15 cellular contexts compared by ENCODE assay signal in genomic region chr3:181329024-181329423, GRCh38.
DNase-seq lines count a peak whose midpoint lies in the region; ATAC-seq, FAIRE-seq and TF ChIP-seq lines count a peak whose summit lies in the region.
"Had no signal": no experiment of that assay in that cellular context is flagged by ENCODE, and none has a peak within 500 bp of the region (broad histone marks: within the 10 kb centered on the region; RNA-seq: fewer than 3 reads in every experiment).

No MANE protein-coding gene starts in this region.

- no peaks in the 10 kb centered on the region for H3K36me3 ChIP-seq in adrenal gland (replicated peaks in 1 of 2)
- H3K36me3 ChIP-seq: left lung, spleen had no signal

- no peak overlapping the region for H3K27ac ChIP-seq in adrenal gland
- H3K27ac ChIP-seq: body of pancreas, left lung, spleen had no signal

- no peak for TF ChIP-seq POLR2A in adrenal gland (IDR thresholded peaks at IDR 0.05)

- FAIRE-seq in frontal cortex (lab: Jason Lieb, UNC): no peak
- FAIRE-seq: K562 had no signal

- H3K27me3 ChIP-seq in adrenal gland: no peaks in the 10 kb centered on the region
- H3K27me3 ChIP-seq: body of pancreas, left lung had no signal

- ATAC-seq in omental fat pad (ENCODE audit: low FRiP score): no peak
- ATAC-seq: body of pancreas, K562, left lung had no signal

- no peak overlapping the region for H3K4me3 ChIP-seq in adrenal gland
- H3K4me3 ChIP-seq: body of pancreas, K562, left lung, spleen had no signal

- TF ChIP-seq CTCF in omental fat pad (IDR thresholded peaks at IDR 0.05) (no peak), adrenal gland (IDR thresholded peaks at IDR 0.05) (no peak)

- H3K4me1 ChIP-seq in adrenal gland (replicated peaks in 1 of 2): peaks cover 0 to 14% of the 10 kb centered on the region in 2 donors
- H3K4me1 ChIP-seq: body of pancreas, left lung, spleen had no signal

- no peaks in the 10 kb centered on the region for H3K9me3 ChIP-seq in adrenal gland (replicated peaks in 1 of 3)
- H3K9me3 ChIP-seq: body of pancreas, left lung, spleen had no signal

- WGBS in adrenal gland, 4 donors: 60 to 71% (median 69%) methylated on average over 2 of the region's 2 CpGs

- DNase-seq in DMS153 treated with DMSO at 0.1 percent for 48 hours (lab: John Stamatoyannopoulos, UW; ENCODE audit: unreplicated experiment) (peak; percentile 76), NCI-H1105 treated with DMSO at 0.1 percent for 48 hours (lab: John Stamatoyannopoulos, UW) (peak; percentile 99), NCI-H2196 (lab: John Stamatoyannopoulos, UW; ENCODE audit: unreplicated experiment) (peak; percentile 27), SW480 (ENCODE audit: low spot score) (peak; percentile 41), frontal cortex (ENCODE audit: low spot score in 2 of 2) (no peak), NCI-H2227 (lab: John Stamatoyannopoulos, UW; ENCODE audit: unreplicated experiment) (no peak), omental fat pad (ENCODE audit: low spot score) (no peak), adrenal gland (no peak)
- DNase-seq: body of pancreas, HFFc6, left lung, NCI-H1694, RPMI8226, spleen had no signal

- intact Hi-C loops in adrenal gland (cut with DNase I): loop anchor here (5.0 to 10.0 kb wide), 2 partner anchors 366 to 373 kb away; no protein-coding TSS in a partner anchor

Comparison
In these comparisons a context has a peak if more than half of its experiments do, and no peak if none do; other contexts are left out.
1. DNase-seq: peak in DMS153 treated with DMSO at 0.1 percent for 48 hours (single experiment), NCI-H1105 treated with DMSO at 0.1 percent for 48 hours (single experiment), NCI-H2196 (single experiment) and SW480 (single experiment); none in frontal cortex (0 of 2), NCI-H2227 (single experiment), omental fat pad (single experiment) and adrenal gland (0 of 7).